Comparison of ENCODE assay signal across 11 cellular contexts in the genomic region with DNA sequence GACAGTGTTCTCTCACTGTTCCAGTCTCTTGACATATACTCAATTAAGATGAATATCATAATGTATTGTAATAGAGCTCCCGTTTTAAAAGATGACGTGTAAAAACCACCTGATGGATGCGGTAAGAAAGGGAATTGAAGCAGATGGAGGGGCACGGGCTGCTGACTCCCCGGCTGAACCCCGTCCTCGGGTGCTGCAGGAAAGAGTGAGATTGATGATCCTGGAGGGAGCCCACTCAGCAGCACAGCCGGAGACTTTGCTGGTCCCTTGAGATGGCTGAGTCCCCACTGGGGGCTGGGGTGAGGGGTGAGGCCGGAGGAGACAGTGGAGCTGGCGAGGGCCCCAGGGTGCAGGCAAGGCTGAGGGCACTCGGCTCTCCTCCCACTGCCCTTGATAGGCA.
A peak's percentile ranks its signal among the peaks of the same experiment; 100 is the strongest.
DNase-seq lines count a peak whose midpoint lies in the region; ATAC-seq and TF ChIP-seq lines count a peak whose summit lies in the region.
"Had no signal": no experiment of that assay in that cellular context is flagged by ENCODE, and none has a peak within 500 bp of the region (broad histone marks: within the 10 kb centered on the region; RNA-seq: fewer than 3 reads in every experiment).

No MANE protein-coding gene starts in this region.

- H3K9me3 Mint-ChIP-seq in endodermal cell, result no peaks in the 10 kb centered on the region
- no peaks in the 10 kb centered on the region for H3K9me3 Mint-ChIP-seq in stimulated activated naive CD8-positive, alpha-beta T cell treated with anti-CD3 and anti-CD28 coated beads, Interleukin-15, amount 100 ng/mL, for 72 hours
- H3K9me3 Mint-ChIP-seq: memory B cell had no signal

- ATAC-seq in stimulated activated naive CD8-positive, alpha-beta T cell treated with anti-CD3 and anti-CD28 coated beads, Interleukin-15, amount 100 ng/mL, for 72 hours, result no peak
- ATAC-seq in HG02678 (IDR thresholded peaks at IDR 0.05; ENCODE audit: unreplicated experiment), result no peak

- no peaks in the 10 kb centered on the region for H3K36me3 Mint-ChIP-seq in endodermal cell (ENCODE audit: low read depth)

- in situ Hi-C loops in G401 (cut with HindIII; ENCODE audit: low sequenced_read_pairs), result no loop called here

- H3K4me3 Mint-ChIP-seq in endodermal cell, result no peak overlapping the region
- peak overlapping the region; percentile 60 to 63 for H3K4me3 Mint-ChIP-seq in stimulated activated naive CD8-positive, alpha-beta T cell treated with anti-CD3 and anti-CD28 coated beads, Interleukin-15, amount 100 ng/mL, for 72 hours
- H3K4me3 Mint-ChIP-seq: memory B cell had no signal

- WGBS in endodermal cell (ENCODE audit: insufficient coverage in 1 of 2, insufficient read length in 1 of 2), 2 experiments, result 94% methylated on average over 7 to 11 of the region's 11 CpGs

- H3K4me3 ChIP-seq in SJCRH30 (no peak overlapping the region), endodermal cell (ENCODE audit: low read length) (no peak overlapping the region)
- H3K4me3 ChIP-seq: thyroid gland had no signal

- H3K9me3 ChIP-seq in SJCRH30 (replicated peaks), result no peaks in the 10 kb centered on the region
- no peaks in the 10 kb centered on the region for H3K9me3 ChIP-seq in endodermal cell (ENCODE audit: control insufficient read depth, low read length)
- H3K9me3 ChIP-seq: thyroid gland had no signal

- no peak overlapping the region for H3K9ac ChIP-seq in endodermal cell (ENCODE audit: extremely low read depth, low read length, poor library complexity, severe bottlenecking)

- H3K36me3 ChIP-seq in SJCRH30 (peaks cover 4% of the 10 kb centered on the region; the same call in 1 of the 2 replicates), endodermal cell (ENCODE audit: control insufficient read depth, insufficient read depth, low read length) (no peaks in the 10 kb centered on the region)
- H3K36me3 ChIP-seq: thyroid gland had no signal

- H3K4me1 Mint-ChIP-seq in endodermal cell, result no peaks in the 10 kb centered on the region
- H3K4me1 Mint-ChIP-seq in stimulated activated naive CD8-positive, alpha-beta T cell treated with anti-CD3 and anti-CD28 coated beads, Interleukin-15, amount 100 ng/mL, for 72 hours, result peaks cover 91% of the 10 kb centered on the region

- H3K27me3 ChIP-seq in SJCRH30, result no peaks in the 10 kb centered on the region
- H3K27me3 ChIP-seq in endodermal cell (ENCODE audit: control insufficient read depth, insufficient read depth, low read length, poor library complexity, severe bottlenecking), result no peaks in the 10 kb centered on the region
- H3K27me3 ChIP-seq: thyroid gland had no signal

- DNase-seq in activated effector memory CD4-positive, alpha-beta T cell treated with anti-CD3 and anti-CD28 coated beads, Interleukin-2, amount 50 U/mL, for 16 hours, result peak; percentile 67
- DNase-seq in activated effector memory CD4-positive, alpha-beta T cell treated with Interleukin-2 at 50 U/mL for 16 hours, result no peak
- DNase-seq in SJCRH30 (no peak), endodermal cell (peak; percentile 42), G401 (ENCODE audit: low spot score) (no peak), activated gamma-delta T cell (lab: John Stamatoyannopoulos, UW) (no peak)
- DNase-seq in stimulated activated naive CD8-positive, alpha-beta T cell treated with anti-CD3 and anti-CD28 coated beads, Interleukin-15, amount 100 ng/mL, for 72 hours, result no peak
- DNase-seq: thyroid gland had no signal

- peak overlapping the region; percentile 38 for H3K27ac ChIP-seq in SJCRH30
- H3K27ac ChIP-seq in endodermal cell (ENCODE audit: low read depth, low read length), result no peak overlapping the region
- H3K27ac ChIP-seq: thyroid gland had no signal

- H3K27ac Mint-ChIP-seq in endodermal cell, result no peak overlapping the region
- peak overlapping the region; percentile 93 to 96 for H3K27ac Mint-ChIP-seq in stimulated activated naive CD8-positive, alpha-beta T cell treated with anti-CD3 and anti-CD28 coated beads, Interleukin-15, amount 100 ng/mL, for 72 hours

- H3K4me1 ChIP-seq in SJCRH30, result peaks cover 29% of the 10 kb centered on the region
- H3K4me1 ChIP-seq in endodermal cell (ENCODE audit: control insufficient read depth, insufficient read depth, low read length), result no peaks in the 10 kb centered on the region
- H3K4me1 ChIP-seq: thyroid gland had no signal

- H3K27me3 Mint-ChIP-seq in endodermal cell (ENCODE audit: insufficient read depth), result no peaks in the 10 kb centered on the region
- H3K27me3 Mint-ChIP-seq in stimulated activated naive CD8-positive, alpha-beta T cell treated with anti-CD3 and anti-CD28 coated beads, Interleukin-15, amount 100 ng/mL, for 72 hours, result no peaks in the 10 kb centered on the region
- H3K27me3 Mint-ChIP-seq: B cell, memory B cell had no signal

- no peak for TF ChIP-seq CTCF in endodermal cell (conservative IDR thresholded peaks at IDR 0.05)

Comparison
In these comparisons a context has a peak if more than half of its experiments do, and no peak if none do; other contexts are left out.
1. DNase-seq: peak in activated effector memory CD4-positive, alpha-beta T cell treated with anti-CD3 and anti-CD28 coated beads, Interleukin-2, amount 50 U/mL, for 16 hours (single experiment) and endodermal cell (single experiment); none in activated effector memory CD4-positive, alpha-beta T cell treated with Interleukin-2 at 50 U/mL for 16 hours (single experiment), SJCRH30 (0 of 2), stimulated activated naive CD8-positive, alpha-beta T cell treated with anti-CD3 and anti-CD28 coated beads, Interleukin-15, amount 100 ng/mL, for 72 hours (0 of 2), G401 (single experiment) and activated gamma-delta T cell (single experiment).